Comparison of ENCODE assay signal across 9 cellular contexts in genomic region chr15:100339451-100339850, GRCh38. TPM values are rescaled to one million over a fixed set of nuclear protein-coding genes. Genes with fewer than 3 reads are reported as not detected.
DNase-seq lines count a peak whose midpoint lies in the region; ATAC-seq, FAIRE-seq and TF ChIP-seq lines count a peak whose summit lies in the region.
"Not testable (repeated sequence)": the region's sequence is repeated elsewhere in the genome, so short reads cannot be mapped to it uniquely, and the experiment has no call there.
"Had no signal": no experiment of that assay in that cellular context is flagged by ENCODE, and none has a peak within 500 bp of the region (broad histone marks: within the 10 kb centered on the region; RNA-seq: fewer than 3 reads in every experiment).

No MANE protein-coding gene starts in this region.

- not testable (repeated sequence) for FAIRE-seq in astrocyte (lab: Jason Lieb, UNC)

- not testable (repeated sequence) for H3K4me1 Mint-ChIP-seq in Caco-2 (ENCODE audit: low read depth, unreplicated experiment); astrocyte (ENCODE audit: low read depth, unreplicated experiment); osteocyte (ENCODE audit: unreplicated experiment)
- H3K4me1 Mint-ChIP-seq in T-helper 17 cell (peaks cover 21% of the 10 kb centered on the region), immature natural killer cell (peaks cover 27 to 34% of the 10 kb centered on the region in 2 donors), type B pancreatic cell (ENCODE audit: unreplicated experiment) (peaks cover 22% of the 10 kb centered on the region)
- H3K4me1 Mint-ChIP-seq in activated T-cell treated with anti-CD3 and anti-CD28 coated beads, Interleukin-2, amount 50 U/mL, for 72 hours (ENCODE audit: low read depth), result peaks cover 14% of the 10 kb centered on the region
- peaks cover 16 to 58% (median 49%) of the 10 kb centered on the region in 7 donors for H3K4me1 Mint-ChIP-seq in naive thymus-derived CD4-positive, alpha-beta T cell

- peak overlapping the region; percentile 42 for H3K4me3 Mint-ChIP-seq in Caco-2 (ENCODE audit: unreplicated experiment)
- H3K4me3 Mint-ChIP-seq in T-helper 17 cell, result peak overlapping the region; percentile 74
- peak overlapping the region; percentile 61 to 70 for H3K4me3 Mint-ChIP-seq in activated T-cell treated with anti-CD3 and anti-CD28 coated beads, Interleukin-2, amount 50 U/mL, for 72 hours
- H3K4me3 Mint-ChIP-seq in astrocyte (ENCODE audit: unreplicated experiment), result not testable (repeated sequence)
- H3K4me3 Mint-ChIP-seq in immature natural killer cell, result peak overlapping the region; percentile 49 to 79 (median 63)
- peak overlapping the region; percentile 33 to 88 (median 76) for H3K4me3 Mint-ChIP-seq in naive thymus-derived CD4-positive, alpha-beta T cell
- peak overlapping the region; percentile 28 for H3K4me3 Mint-ChIP-seq in osteocyte (ENCODE audit: unreplicated experiment)
- H3K4me3 Mint-ChIP-seq in type B pancreatic cell, result peak overlapping the region; percentile 82

- H3K4me3 ChIP-seq in Caco-2 (ENCODE audit: low read depth, low read length); astrocyte (ENCODE audit: insufficient read depth, low read depth, low read length); naive thymus-derived CD4-positive, alpha-beta T cell (ENCODE audit: low read length): not testable (repeated sequence)

- H3K79me2 ChIP-seq in astrocyte (ENCODE audit: insufficient read depth, low read length), result not testable (repeated sequence)

- BruUV-seq in Caco-2 (replicated peaks; lab: Mats Ljungman, UMichigan), result not testable (repeated sequence)

- not testable (repeated sequence) for ATAC-seq in T-helper 17 cell; activated T-cell treated with anti-CD3 and anti-CD28 coated beads, Interleukin-2, amount 50 U/mL, for 72 hours (replicated peaks in 1 of 2); naive thymus-derived CD4-positive, alpha-beta T cell

- not testable (repeated sequence) for H3K36me3 Mint-ChIP-seq in Caco-2 (ENCODE audit: insufficient read depth, unreplicated experiment); T-helper 17 cell (ENCODE audit: low read depth); activated T-cell treated with anti-CD3 and anti-CD28 coated beads, Interleukin-2, amount 50 U/mL, for 72 hours (ENCODE audit: insufficient read depth in 2 of 2); astrocyte (ENCODE audit: low read depth, unreplicated experiment); immature natural killer cell; naive thymus-derived CD4-positive, alpha-beta T cell; osteocyte (ENCODE audit: unreplicated experiment); type B pancreatic cell

- H3K36me3 ChIP-seq in Caco-2 (ENCODE audit: control insufficient read depth, insufficient read depth, low read length); astrocyte (ENCODE audit: insufficient read depth, low read length); naive thymus-derived CD4-positive, alpha-beta T cell (ENCODE audit: control insufficient read depth in 2 of 3, insufficient read depth in 3 of 3, low read length in 3 of 3): not testable (repeated sequence)

- H4K20me1 ChIP-seq in astrocyte (ENCODE audit: insufficient read depth, low read length), result not testable (repeated sequence)

- not testable (repeated sequence) for H3K27me3 ChIP-seq in Caco-2 (replicated peaks; ENCODE audit: control insufficient read depth, insufficient read depth, low read length); astrocyte (ENCODE audit: insufficient read depth, low read length); naive thymus-derived CD4-positive, alpha-beta T cell (ENCODE audit: control insufficient read depth in 2 of 2, insufficient read depth in 2 of 2, low read length in 2 of 2)

- peak overlapping the region; percentile 72 for H3K4me2 ChIP-seq in astrocyte (ENCODE audit: low read length)

- not testable (repeated sequence) for H2AFZ ChIP-seq in astrocyte (ENCODE audit: low read depth, low read length)

- DNase-seq in Caco-2; T-helper 17 cell; activated T-cell treated with anti-CD3 and anti-CD28 coated beads, Interleukin-2, amount 50 U/mL, for 72 hours; astrocyte (ENCODE audit: low read depth); immature natural killer cell; naive thymus-derived CD4-positive, alpha-beta T cell; osteocyte (ENCODE audit: extremely low spot score, unreplicated experiment); type B pancreatic cell (ENCODE audit: extremely low spot score, unreplicated experiment): not testable (repeated sequence)

- POLR2A ChIA-PET in Caco-2 (lab: Charles Lee), result not testable (repeated sequence)
- POLR2A ChIA-PET in naive thymus-derived CD4-positive, alpha-beta T cell (lab: Charles Lee), result interaction anchor here (1.1 to 3.3 kb wide), 5 partner anchors 9 to 414 kb away, joined by 3 to 16 read pairs (median 4); no protein-coding TSS in a partner anchor

- CTCF ChIA-PET in Caco-2 (lab: Charles Lee), result interaction anchor here (0.6 to 1.2 kb wide), 4 partner anchors 10 to 381 kb away, joined by 3 to 10 read pairs (median 4); no protein-coding TSS in a partner anchor
- CTCF ChIA-PET in naive thymus-derived CD4-positive, alpha-beta T cell (lab: Charles Lee), result interaction anchor here (0.7 to 4.5 kb wide), 17 partner anchors 9 to 1067 kb away, joined by 3 to 42 read pairs (median 6); partner anchors contain the start of genes ASB7 and LINS1

- TF ChIP-seq CTCF in Caco-2 (IDR thresholded peaks at IDR 0.05; ENCODE audit: insufficient read depth in 1 of 2, low read depth in 1 of 2, low read length in 1 of 2, severe bottlenecking in 1 of 2, unreplicated experiment in 1 of 2); astrocyte (IDR thresholded peaks at IDR 0.05; ENCODE audit: insufficient read depth, low read depth, low read length); osteocyte (IDR thresholded peaks at IDR 0.05); type B pancreatic cell (conservative IDR thresholded peaks at IDR 0.05): not testable (repeated sequence)

- not testable (repeated sequence) for H3K9me3 ChIP-seq in Caco-2; T-helper 17 cell (ENCODE audit: control insufficient read depth, low read length, poor library complexity, severe bottlenecking); astrocyte (ENCODE audit: insufficient read depth, low read depth, low read length); naive thymus-derived CD4-positive, alpha-beta T cell (ENCODE audit: control insufficient read depth in 2 of 3, low read length in 3 of 3)

- H3K9ac ChIP-seq in astrocyte (ENCODE audit: low read length), result not testable (repeated sequence)

- not testable (repeated sequence) for H3K27me3 Mint-ChIP-seq in Caco-2 (ENCODE audit: insufficient read depth, unreplicated experiment); T-helper 17 cell
- H3K27me3 Mint-ChIP-seq in activated T-cell treated with anti-CD3 and anti-CD28 coated beads, Interleukin-2, amount 50 U/mL, for 72 hours (ENCODE audit: low read depth), result peaks cover 10% of the 10 kb centered on the region
- H3K27me3 Mint-ChIP-seq in astrocyte (ENCODE audit: low read depth, unreplicated experiment), result peaks cover 50% of the 10 kb centered on the region
- peaks cover 19 to 36% (median 22%) of the 10 kb centered on the region in 3 donors for H3K27me3 Mint-ChIP-seq in immature natural killer cell (ENCODE audit: low read depth in 3 of 3)
- H3K27me3 Mint-ChIP-seq in naive thymus-derived CD4-positive, alpha-beta T cell, result peaks cover 0 to 44% (median 4%) of the 10 kb centered on the region in 5 donors
- peaks cover 29% of the 10 kb centered on the region for H3K27me3 Mint-ChIP-seq in osteocyte (ENCODE audit: unreplicated experiment)
- peaks cover 47% of the 10 kb centered on the region for H3K27me3 Mint-ChIP-seq in type B pancreatic cell

- not testable (repeated sequence) for H3K9me3 Mint-ChIP-seq in Caco-2 (ENCODE audit: unreplicated experiment); activated T-cell treated with anti-CD3 and anti-CD28 coated beads, Interleukin-2, amount 50 U/mL, for 72 hours; astrocyte (ENCODE audit: unreplicated experiment); immature natural killer cell; naive thymus-derived CD4-positive, alpha-beta T cell; osteocyte (ENCODE audit: unreplicated experiment); type B pancreatic cell

- H3K27ac Mint-ChIP-seq in Caco-2 (ENCODE audit: unreplicated experiment); activated T-cell treated with anti-CD3 and anti-CD28 coated beads, Interleukin-2, amount 50 U/mL, for 72 hours; astrocyte (ENCODE audit: unreplicated experiment); osteocyte (ENCODE audit: unreplicated experiment): not testable (repeated sequence)
- peak overlapping the region; percentile 1 for H3K27ac Mint-ChIP-seq in T-helper 17 cell
- peak overlapping the region in 3 of 6 donors; percentile 35 to 63 (median 58) for H3K27ac Mint-ChIP-seq in immature natural killer cell
- H3K27ac Mint-ChIP-seq in naive thymus-derived CD4-positive, alpha-beta T cell, result peak overlapping the region in 7 of 9 donors; percentile 14 to 71 (median 51)
- peak overlapping the region; percentile 84 for H3K27ac Mint-ChIP-seq in type B pancreatic cell

- not testable (repeated sequence) for H3K27ac ChIP-seq in astrocyte (ENCODE audit: low read depth, low read length); naive thymus-derived CD4-positive, alpha-beta T cell (ENCODE audit: low read depth, low read length)

- H3K4me1 ChIP-seq in Caco-2; astrocyte (ENCODE audit: insufficient read depth, low read length): not testable (repeated sequence)
- peaks cover 14 to 17% of the 10 kb centered on the region in 2 donors for H3K4me1 ChIP-seq in naive thymus-derived CD4-positive, alpha-beta T cell (ENCODE audit: control insufficient read depth in 2 of 2, insufficient read depth in 2 of 2, low read length in 2 of 2)

- intact Hi-C loops in Caco-2 (cut with micrococcal nuclease; ENCODE audit: unreplicated experiment), result loop anchor here (2.0 kb wide), 1 partner anchor 411 kb away; no protein-coding TSS in a partner anchor
- intact Hi-C loops in naive thymus-derived CD4-positive, alpha-beta T cell (cut with micrococcal nuclease), result loop anchor here (1.0 to 10.0 kb wide), 10 partner anchors 9 to 1067 kb away; no protein-coding TSS in a partner anchor

RNA-seq across cellular contexts. Expression of gene ADAMTS17, which starts 2.3 kb away (rescaled TPM):
- total RNA-seq in Caco-2 (2022) (1.5 and 2.0 TPM in 2 replicates), T-helper 17 cell (10 to 100 TPM in 1 of 2 donors, 1 to 10 TPM in 1; 8.1 to 10.6 TPM), astrocyte (0.14 and 0.27 TPM in 2 replicates), osteocyte (0.39 and 1.5 TPM in 2 replicates), type B pancreatic cell (ENCODE audit: low replicate concordance) (18.3 and 23.1 TPM in 2 replicates)
- total RNA-seq in activated T-cell treated with anti-CD3 and anti-CD28 coated beads, Interleukin-2, amount 50 U/mL, for 72 hours, result 1 to 10 TPM; 2.4 to 2.6 TPM
- polyA plus RNA-seq in immature natural killer cell, result under 1 TPM in 2 of 3 donors, not detected in 1; 0.27 to 0.53 TPM
- 10 to 100 TPM in 2 of 5 experiments, 1 to 10 TPM in 3; 2.0 to 13.5 (median 3.2) TPM for total RNA-seq in naive thymus-derived CD4-positive, alpha-beta T cell
- polyA plus RNA-seq in naive thymus-derived CD4-positive, alpha-beta T cell, result 1 to 10 TPM; 1.5 to 5.3 TPM
- total RNA-seq: OCI-LY7 had no signal
